Comparison of ENCODE assay signal across 18 cellular contexts in the genomic region with DNA sequence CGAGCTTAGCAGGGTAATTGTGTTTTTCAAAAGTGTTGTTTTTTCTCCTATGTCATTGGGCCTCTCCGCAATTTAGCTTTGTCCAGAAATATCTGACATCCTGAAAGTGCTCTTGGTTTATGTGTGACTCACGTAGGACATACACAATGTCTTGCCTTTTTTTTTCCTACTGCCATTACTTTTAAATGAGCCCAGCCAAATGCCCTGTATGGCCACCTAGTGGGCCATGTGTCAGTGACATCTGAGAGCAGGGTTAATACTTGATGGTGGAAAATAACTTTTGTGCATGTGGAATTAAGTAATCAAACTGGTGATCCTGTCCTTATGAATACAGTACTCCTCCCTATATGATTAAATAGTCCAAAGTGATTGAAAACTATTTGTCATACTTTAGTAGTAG.
A peak's percentile ranks its signal among the peaks of the same experiment; 100 is the strongest.
DNase-seq lines count a peak whose midpoint lies in the region; ATAC-seq and TF ChIP-seq lines count a peak whose summit lies in the region.
"Had no signal": no experiment of that assay in that cellular context is flagged by ENCODE, and none has a peak within 500 bp of the region (broad histone marks: within the 10 kb centered on the region; RNA-seq: fewer than 3 reads in every experiment).

No MANE protein-coding gene starts in this region.

- TF ChIP-seq POLR2A in breast epithelium (IDR thresholded peaks at IDR 0.05), result no peak

- no peaks in the 10 kb centered on the region for H3K27me3 ChIP-seq in breast epithelium
- H3K27me3 ChIP-seq in OCI-LY3 (ENCODE audit: low read depth, low read length), result no peaks in the 10 kb centered on the region
- no peaks in the 10 kb centered on the region for H3K27me3 ChIP-seq in endodermal cell (ENCODE audit: control insufficient read depth, insufficient read depth, low read length, poor library complexity, severe bottlenecking)
- no peaks in the 10 kb centered on the region for H3K27me3 ChIP-seq in dorsolateral prefrontal cortex
- H3K27me3 ChIP-seq: esophagus muscularis mucosa, pancreas had no signal

- H3K9me3 Mint-ChIP-seq in MCF 10A (ENCODE audit: unreplicated experiment) (no peaks in the 10 kb centered on the region), endodermal cell (no peaks in the 10 kb centered on the region)
- no peaks in the 10 kb centered on the region for H3K9me3 Mint-ChIP-seq in activated CD8-positive, alpha-beta T cell treated with anti-CD3 and anti-CD28 coated beads, Interleukin-2, amount 10 ng/mL, durations not matched to agents 7 days and 5 days (ENCODE audit: insufficient read depth)
- H3K9me3 Mint-ChIP-seq: activated CD4-positive, alpha-beta T cell treated with anti-CD3 and anti-CD28 coated beads, Interleukin-2, amount 10 ng/mL, durations not matched to agents 7 days and 5 days had no signal

- H3K4me1 ChIP-seq in breast epithelium, result no peaks in the 10 kb centered on the region
- peaks cover 9% of the 10 kb centered on the region for H3K4me1 ChIP-seq in OCI-LY3 (ENCODE audit: low read length)
- no peaks in the 10 kb centered on the region for H3K4me1 ChIP-seq in endodermal cell (ENCODE audit: control insufficient read depth, insufficient read depth, low read length)
- H3K4me1 ChIP-seq: pancreas had no signal

- DNase-seq in MCF 10A (ENCODE audit: unreplicated experiment) (peak; percentile 13), breast epithelium (ENCODE audit: low spot score in 2 of 2) (no peak), endodermal cell (peak; percentile 53), dorsolateral prefrontal cortex (no peak)
- DNase-seq in activated CD8-positive, alpha-beta T cell treated with anti-CD3 and anti-CD28 coated beads, Interleukin-2, amount 10 ng/mL, durations not matched to agents 7 days and 5 days, result no peak
- DNase-seq in effector CD4-positive, alpha-beta T cell, result no peak
- DNase-seq in stimulated activated CD4-positive, alpha-beta T cell treated with anti-CD3 and anti-CD28 coated beads, Interleukin-12 subunit alpha, Interleukin-12 subunit beta, amount 100 ng/mL, for 4 hours, result no peak
- DNase-seq: activated CD4-positive, alpha-beta T cell treated with anti-CD3 and anti-CD28 coated beads, Interleukin-2, amount 10 ng/mL, durations not matched to agents 7 days and 5 days; activated effector memory CD4-positive, alpha-beta T cell treated with anti-CD3 and anti-CD28 coated beads, Interleukin-2, amount 50 U/mL, for 16 hours; caudate nucleus; KG1; NCI-H2081; pancreas; stimulated activated CD8-positive, alpha-beta memory T cell treated with anti-CD3 and anti-CD28 coated beads, Interleukin-4, amount 100 ng/mL, for 48 hours; T-helper 17 cell had no signal

- ATAC-seq in activated CD8-positive, alpha-beta T cell treated with anti-CD3 and anti-CD28 coated beads, Interleukin-2, amount 10 ng/mL, durations not matched to agents 7 days and 5 days, result no peak
- ATAC-seq: pancreas, T-helper 17 cell had no signal

- H3K9me3 ChIP-seq in breast epithelium, result no peaks in the 10 kb centered on the region
- H3K9me3 ChIP-seq in OCI-LY3 (ENCODE audit: insufficient read depth, low read length), result no peaks in the 10 kb centered on the region
- H3K9me3 ChIP-seq in endodermal cell (ENCODE audit: control insufficient read depth, low read length), result no peaks in the 10 kb centered on the region
- H3K9me3 ChIP-seq: esophagus muscularis mucosa, pancreas had no signal

- H3K36me3 ChIP-seq in breast epithelium (no peaks in the 10 kb centered on the region), OCI-LY3 (replicated peaks; ENCODE audit: low read depth, low read length) (no peaks in the 10 kb centered on the region), endodermal cell (ENCODE audit: control insufficient read depth, insufficient read depth, low read length) (no peaks in the 10 kb centered on the region)
- H3K36me3 ChIP-seq: esophagus muscularis mucosa, pancreas had no signal

- H2AFZ ChIP-seq in OCI-LY3 (ENCODE audit: low read depth, low read length), result no peak overlapping the region

- no peaks in the 10 kb centered on the region for H4K20me1 ChIP-seq in OCI-LY3 (ENCODE audit: insufficient read depth, low read length)

- H3K9ac ChIP-seq in OCI-LY3 (ENCODE audit: low read length), result no peak overlapping the region
- H3K9ac ChIP-seq in endodermal cell (ENCODE audit: extremely low read depth, low read length, poor library complexity, severe bottlenecking), result no peak overlapping the region

- intact Hi-C loops in MCF 10A (cut with micrococcal nuclease), result no loop called here
- intact Hi-C loops in breast epithelium (cut with DNase I; ENCODE audit: low total_unique reads), result no loop called here
- intact Hi-C loops in dorsolateral prefrontal cortex (cut with DNase I), result no loop called here

- BruUV-seq in MCF 10A (replicated peaks; lab: Mats Ljungman, UMichigan), result no TSS peak

- H3K27ac Mint-ChIP-seq in MCF 10A (ENCODE audit: low read depth, unreplicated experiment) (no peak overlapping the region), endodermal cell (no peak overlapping the region)
- H3K27ac Mint-ChIP-seq in activated CD8-positive, alpha-beta T cell treated with anti-CD3 and anti-CD28 coated beads, Interleukin-2, amount 10 ng/mL, durations not matched to agents 7 days and 5 days, result no peak overlapping the region
- H3K27ac Mint-ChIP-seq: activated CD4-positive, alpha-beta T cell treated with anti-CD3 and anti-CD28 coated beads, Interleukin-2, amount 10 ng/mL, durations not matched to agents 7 days and 5 days; mesothelial cell of epicardium; T-helper 17 cell had no signal

- no peaks in the 10 kb centered on the region for H3K79me2 ChIP-seq in OCI-LY3 (ENCODE audit: low read length)

- H3K4me3 Mint-ChIP-seq in MCF 10A (ENCODE audit: unreplicated experiment), result no peak overlapping the region
- no peak overlapping the region for H3K4me3 Mint-ChIP-seq in endodermal cell
- H3K4me3 Mint-ChIP-seq in activated CD8-positive, alpha-beta T cell treated with anti-CD3 and anti-CD28 coated beads, Interleukin-2, amount 10 ng/mL, durations not matched to agents 7 days and 5 days, result no peak overlapping the region
- H3K4me3 Mint-ChIP-seq: activated CD4-positive, alpha-beta T cell treated with anti-CD3 and anti-CD28 coated beads, Interleukin-2, amount 10 ng/mL, durations not matched to agents 7 days and 5 days; mesothelial cell of epicardium; T-helper 17 cell had no signal

- no peak overlapping the region for H3K4me3 ChIP-seq in breast epithelium
- H3K4me3 ChIP-seq in OCI-LY3 (ENCODE audit: low read length), result no peak overlapping the region
- no peak overlapping the region for H3K4me3 ChIP-seq in endodermal cell (ENCODE audit: low read length)
- no peak overlapping the region for H3K4me3 ChIP-seq in dorsolateral prefrontal cortex
- H3K4me3 ChIP-seq: esophagus muscularis mucosa, pancreas had no signal

- no peaks in the 10 kb centered on the region for H3K27me3 Mint-ChIP-seq in MCF 10A (ENCODE audit: insufficient read depth, unreplicated experiment)
- no peaks in the 10 kb centered on the region for H3K27me3 Mint-ChIP-seq in endodermal cell (ENCODE audit: insufficient read depth)
- no peaks in the 10 kb centered on the region for H3K27me3 Mint-ChIP-seq in activated CD8-positive, alpha-beta T cell treated with anti-CD3 and anti-CD28 coated beads, Interleukin-2, amount 10 ng/mL, durations not matched to agents 7 days and 5 days (ENCODE audit: low read depth)
- H3K27me3 Mint-ChIP-seq: activated CD4-positive, alpha-beta T cell treated with anti-CD3 and anti-CD28 coated beads, Interleukin-2, amount 10 ng/mL, durations not matched to agents 7 days and 5 days; T-helper 17 cell had no signal

- H3K27ac ChIP-seq in breast epithelium, result no peak overlapping the region
- H3K27ac ChIP-seq in OCI-LY3 (ENCODE audit: low read length), result no peak overlapping the region
- no peak overlapping the region for H3K27ac ChIP-seq in endodermal cell (ENCODE audit: low read depth, low read length)
- H3K27ac ChIP-seq in dorsolateral prefrontal cortex, result no peak overlapping the region
- H3K27ac ChIP-seq: esophagus muscularis mucosa, pancreas had no signal

- H3K4me2 ChIP-seq in OCI-LY3 (ENCODE audit: low read length), result no peak overlapping the region

- TF ChIP-seq CTCF in MCF 10A (IDR thresholded peaks at IDR 0.05; ENCODE audit: unreplicated experiment) (no peak), breast epithelium (IDR thresholded peaks at IDR 0.05) (no peak), OCI-LY3 (IDR thresholded peaks at IDR 0.05; ENCODE audit: low read depth, low read length) (peak; percentile 35), endodermal cell (conservative IDR thresholded peaks at IDR 0.05) (peak; percentile 79), dorsolateral prefrontal cortex (IDR thresholded peaks at IDR 0.05 in 54 of 56, conservative IDR thresholded peaks at IDR 0.05 in 2 of 56; ENCODE audit: low read depth in 1 of 56, partially characterized antibody in 56 of 56) (no peak)

- WGBS in endodermal cell (ENCODE audit: insufficient coverage in 1 of 2, insufficient read length in 1 of 2), 2 experiments, result 42 to 62% methylated on average over 2 to 3 of the region's 3 CpGs

- POLR2A ChIA-PET in MCF 10A (lab: Yijun Ruan, JAX), result interaction anchor here (0.7 kb wide), 1 partner anchor 17 kb away, joined by 4 read pairs; no protein-coding TSS in a partner anchor
- POLR2A ChIA-PET in activated CD8-positive, alpha-beta T cell treated with anti-CD3 and anti-CD28 coated beads, Interleukin-2, amount 10 ng/mL, durations not matched to agents 7 days and 5 days (lab: Charles Lee), result no interaction called here

- H3K4me1 Mint-ChIP-seq in MCF 10A (ENCODE audit: insufficient read depth, unreplicated experiment) (peaks cover 16% of the 10 kb centered on the region), endodermal cell (peaks cover 23% of the 10 kb centered on the region)
- H3K4me1 Mint-ChIP-seq in activated CD8-positive, alpha-beta T cell treated with anti-CD3 and anti-CD28 coated beads, Interleukin-2, amount 10 ng/mL, durations not matched to agents 7 days and 5 days (ENCODE audit: low read depth), result no peaks in the 10 kb centered on the region

- no peaks in the 10 kb centered on the region for H3K36me3 Mint-ChIP-seq in MCF 10A (ENCODE audit: insufficient read depth, unreplicated experiment)
- no peaks in the 10 kb centered on the region for H3K36me3 Mint-ChIP-seq in endodermal cell (ENCODE audit: low read depth)
- no peaks in the 10 kb centered on the region for H3K36me3 Mint-ChIP-seq in activated CD8-positive, alpha-beta T cell treated with anti-CD3 and anti-CD28 coated beads, Interleukin-2, amount 10 ng/mL, durations not matched to agents 7 days and 5 days (ENCODE audit: low read depth)

- CTCF ChIA-PET in MCF 10A (lab: Yijun Ruan, JAX), result interaction anchor here (0.5 to 0.7 kb wide), 3 partner anchors 111 to 298 kb away, joined by 3 read pairs; no protein-coding TSS in a partner anchor
- CTCF ChIA-PET in activated CD8-positive, alpha-beta T cell treated with anti-CD3 and anti-CD28 coated beads, Interleukin-2, amount 10 ng/mL, durations not matched to agents 7 days and 5 days (lab: Charles Lee), result no interaction called here

Comparison
In these comparisons a context has a peak if more than half of its experiments do, and no peak if none do; other contexts are left out.
1. DNase-seq: peak in MCF 10A (single experiment) and endodermal cell (single experiment); none in breast epithelium (0 of 2), dorsolateral prefrontal cortex (0 of 10), activated CD8-positive, alpha-beta T cell treated with anti-CD3 and anti-CD28 coated beads, Interleukin-2, amount 10 ng/mL, durations not matched to agents 7 days and 5 days (single experiment), effector CD4-positive, alpha-beta T cell (single experiment) and stimulated activated CD4-positive, alpha-beta T cell treated with anti-CD3 and anti-CD28 coated beads, Interleukin-12 subunit alpha, Interleukin-12 subunit beta, amount 100 ng/mL, for 4 hours (single experiment).
2. CTCF ChIP-seq: peak in OCI-LY3 (single experiment) and endodermal cell (single experiment); none in MCF 10A (single experiment), breast epithelium (0 of 3) and dorsolateral prefrontal cortex (0 of 56).